In genomic region chr4:173572493-173573129, GRCh38 we compare ENCODE assay signal across 25 cellular contexts. TPM values are rescaled to one million over a fixed set of nuclear protein-coding genes. Genes with fewer than 3 reads are reported as not detected.
"Had no signal": no experiment of that assay in that cellular context is flagged by ENCODE, and none has a peak within 500 bp of the region (broad histone marks: within the 10 kb centered on the region; RNA-seq: fewer than 3 reads in every experiment).

No MANE protein-coding gene starts in this region.

- H3K4me3 ChIP-seq: adrenal gland, ascending aorta, body of pancreas, MG63 had no signal

- H3K36me3 ChIP-seq: adrenal gland, ascending aorta, MG63 had no signal

- H3K4me1 ChIP-seq: adrenal gland, body of pancreas had no signal

- H3K27ac ChIP-seq: adrenal gland, ascending aorta, body of pancreas had no signal

- H3K9me3 ChIP-seq: adrenal gland, ascending aorta, body of pancreas, MG63 had no signal

- ATAC-seq: activated CD4-positive, CD25-positive, alpha-beta regulatory T cell treated with anti-CD3 and anti-CD28 coated beads, Interleukin-2, amount 50 U/mL, for 24 hours; activated CD8-positive, alpha-beta T cell treated with anti-CD3 and anti-CD28 coated beads for 36 hours; activated T-cell treated with anti-CD3 and anti-CD28 coated beads, Interleukin-2, amount 50 U/mL, for 72 hours; body of pancreas had no signal

- DNase-seq: activated CD4-positive, alpha-beta T cell treated with anti-CD3 and anti-CD28 coated beads for 4 hours; activated CD8-positive, alpha-beta memory T cell treated with anti-CD3 and anti-CD28 coated beads, Interleukin-2, amount 50 U/mL, for 4 hours; activated CD8-positive, alpha-beta T cell treated with anti-CD3 and anti-CD28 coated beads for 36 hours; activated gamma-delta T cell treated with Interleukin-2 at 50 U/mL for 16 hours; activated naive CD4-positive, alpha-beta T cell treated with anti-CD3 and anti-CD28 coated beads, Interleukin-2, amount 50 U/mL, for 16 hours; activated naive CD8-positive, alpha-beta T cell treated with anti-CD3 and anti-CD28 coated beads, Interleukin-2, amount 10 ng/mL, durations not matched to agents 7 days and 5 days; activated T-cell treated with anti-CD3 and anti-CD28 coated beads, Interleukin-2, amount 50 U/mL, for 72 hours; adrenal gland; body of pancreas; MG63; MV-4-11; NCI-H1092 treated with DMSO at 0.1 percent for 48 hours; NCI-H1417 treated with DMSO at 0.1 percent for 48 hours; NCI-H1694; NCI-H2029; NCI-H2107; NCI-H2171 treated with DMSO at 0.1 percent for 48 hours; NCI-H226; NCI-H526; NCI-H82 had no signal

- H3K27me3 ChIP-seq: adrenal gland, ascending aorta, body of pancreas, MG63 had no signal

RNA-seq across cellular contexts. Expression of gene HAND2, which starts 42.6 kb away (rescaled TPM):
- total RNA-seq: activated CD8-positive, alpha-beta T cell treated with anti-CD3 and anti-CD28 coated beads for 36 hours; activated naive CD8-positive, alpha-beta T cell treated with anti-CD3 and anti-CD28 coated beads, Interleukin-2, amount 10 ng/mL, durations not matched to agents 7 days and 5 days; activated T-cell treated with anti-CD3 and anti-CD28 coated beads, Interleukin-2, amount 50 U/mL, for 72 hours; activated T-helper 2 cell treated with anti-CD3 and anti-CD28 coated beads, Interferon-gamma antibody, Interleukin-2, Interleukin-4, amounts not matched to agents 10 μg/mL and 5 μg/mL and 100 μg/mL, durations not matched to agents 14 hours and 24 hours and 36 hours; NCI-H460; OCI-LY7 had no signal
